ENCODE assay signal across 8 cellular contexts in the genomic region with DNA sequence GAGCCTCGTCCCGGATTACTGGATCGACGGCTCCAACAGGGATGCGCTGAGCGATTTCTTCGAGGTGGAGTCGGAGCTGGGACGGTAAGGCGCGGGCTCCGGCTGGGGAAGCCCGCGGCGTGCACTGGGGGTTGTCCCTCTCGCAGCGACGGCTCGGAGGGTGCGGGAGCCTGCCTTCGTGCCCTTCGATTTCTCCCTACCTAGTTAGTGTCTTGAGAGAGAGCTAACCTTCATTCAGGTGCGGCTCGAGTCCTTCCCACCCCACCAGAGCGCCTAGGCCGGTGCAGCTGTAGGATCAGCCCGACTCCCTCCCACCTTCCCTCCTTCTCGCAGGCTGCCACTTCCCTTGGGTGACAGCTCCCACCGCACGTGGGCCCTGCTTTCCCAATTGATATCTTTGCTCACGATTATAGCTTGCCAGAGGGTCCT. TPM values are rescaled to one million over a fixed set of nuclear protein-coding genes. Genes with fewer than 3 reads are reported as not detected.
DNase-seq lines count a peak whose midpoint lies in the region; ATAC-seq and TF ChIP-seq lines count a peak whose summit lies in the region.

No MANE protein-coding gene starts in this region.

- H3K4me3 ChIP-seq in left ventricle myocardium inferior (peak overlapping the region; percentile 67), gastroesophageal sphincter (peak overlapping the region; percentile 20 to 54), skin epidermis (peak overlapping the region; percentile 38 to 57 (median 49))

- H3K4me1 Mint-ChIP-seq in T-helper 2 cell treated with Interferon-gamma antibody and Interleukin-4, amounts not matched to agents 5 μg/mL and 100 μg/mL, for 36 hours (ENCODE audit: low read depth) = peaks cover 40% of the 10 kb centered on the region

- no peaks in the 10 kb centered on the region for H3K27me3 Mint-ChIP-seq in T-helper 2 cell treated with Interferon-gamma antibody and Interleukin-4, amounts not matched to agents 5 μg/mL and 100 μg/mL, for 36 hours (ENCODE audit: low read depth)

- no peaks in the 10 kb centered on the region for H3K36me3 ChIP-seq in left ventricle myocardium inferior
- no peaks in the 10 kb centered on the region for H3K36me3 ChIP-seq in gastroesophageal sphincter

- WGBS in gastroesophageal sphincter (ENCODE audit: low coverage in 1 of 2), 2 donors = 0 to 3% methylated on average over 4 to 7 of the region's 31 CpGs

- no peak for TF ChIP-seq POLR2A in gastroesophageal sphincter (IDR thresholded peaks at IDR 0.05)

- H3K36me3 Mint-ChIP-seq in T-helper 2 cell treated with Interferon-gamma antibody and Interleukin-4, amounts not matched to agents 5 μg/mL and 100 μg/mL, for 36 hours (ENCODE audit: low read depth) = peaks cover 36% of the 10 kb centered on the region

- TF ChIP-seq CTCF in left ventricle myocardium inferior (IDR thresholded peaks at IDR 0.05; ENCODE audit: borderline replicate concordance) = no peak
- TF ChIP-seq CTCF in gastroesophageal sphincter (IDR thresholded peaks at IDR 0.05) = no peak

- DNase-seq in left ventricle myocardium inferior = no peak
- no peak for DNase-seq in Right ventricle myocardium inferior (ENCODE audit: missing footprints)
- DNase-seq in T-helper 2 cell treated with Interferon-gamma antibody and Interleukin-4, amounts not matched to agents 5 μg/mL and 100 μg/mL, for 36 hours (ENCODE audit: low spot score) = no peak
- no peak for DNase-seq in RPMI8226
- no peak for DNase-seq in NCI-H774 (lab: John Stamatoyannopoulos, UW)

- no peak for ATAC-seq in Right ventricle myocardium inferior
- peak; percentile 29 for ATAC-seq in HG02938 (IDR thresholded peaks at IDR 0.05; ENCODE audit: unreplicated experiment)
- peak; percentile 44 for ATAC-seq in gastroesophageal sphincter

- H3K27ac ChIP-seq in left ventricle myocardium inferior (replicated peaks) (no peak overlapping the region), gastroesophageal sphincter (peak overlapping the region in 2 of 4 donors; percentile 64 to 70), skin epidermis (peak overlapping the region in 7 of 21 experiments; percentile 14 to 80 (median 40))

- H3K9me3 Mint-ChIP-seq in T-helper 2 cell treated with Interferon-gamma antibody and Interleukin-4, amounts not matched to agents 5 μg/mL and 100 μg/mL, for 36 hours = no peaks in the 10 kb centered on the region

- H3K27ac Mint-ChIP-seq in T-helper 2 cell treated with Interferon-gamma antibody and Interleukin-4, amounts not matched to agents 5 μg/mL and 100 μg/mL, for 36 hours = peak overlapping the region; percentile 86

- H3K27me3 ChIP-seq in left ventricle myocardium inferior (ENCODE audit: low read depth) = peaks cover 53% of the 10 kb centered on the region
- peaks cover 18% of the 10 kb centered on the region for H3K27me3 ChIP-seq in gastroesophageal sphincter

- H3K9me3 ChIP-seq in left ventricle myocardium inferior (replicated peaks) = no peaks in the 10 kb centered on the region
- H3K9me3 ChIP-seq in gastroesophageal sphincter = no peaks in the 10 kb centered on the region

- no peak for TF ChIP-seq EP300 in gastroesophageal sphincter (IDR thresholded peaks at IDR 0.05)

- peak overlapping the region; percentile 98 for H3K4me3 Mint-ChIP-seq in T-helper 2 cell treated with Interferon-gamma antibody and Interleukin-4, amounts not matched to agents 5 μg/mL and 100 μg/mL, for 36 hours

- intact Hi-C loops in left ventricle myocardium inferior (cut with micrococcal nuclease) (no loop called here), Right ventricle myocardium inferior (cut with DNase I) (no loop called here)

- H3K4me1 ChIP-seq in left ventricle myocardium inferior (peaks cover 12% of the 10 kb centered on the region), gastroesophageal sphincter (peaks cover 0 to 21% (median 0%) of the 10 kb centered on the region in 3 donors)

RNA-seq across cellular contexts. Expression of a gene that starts 0.4 kb away (rescaled TPM):
- total RNA-seq in left ventricle myocardium inferior = 0.36 TPM
- 0.11 TPM for total RNA-seq in Right ventricle myocardium inferior
- 1 to 10 TPM in 3 of 4 donors, under 1 TPM in 1; 0.16 to 5.0 (median 4.4) TPM for total RNA-seq in gastroesophageal sphincter
